In the genomic region with DNA sequence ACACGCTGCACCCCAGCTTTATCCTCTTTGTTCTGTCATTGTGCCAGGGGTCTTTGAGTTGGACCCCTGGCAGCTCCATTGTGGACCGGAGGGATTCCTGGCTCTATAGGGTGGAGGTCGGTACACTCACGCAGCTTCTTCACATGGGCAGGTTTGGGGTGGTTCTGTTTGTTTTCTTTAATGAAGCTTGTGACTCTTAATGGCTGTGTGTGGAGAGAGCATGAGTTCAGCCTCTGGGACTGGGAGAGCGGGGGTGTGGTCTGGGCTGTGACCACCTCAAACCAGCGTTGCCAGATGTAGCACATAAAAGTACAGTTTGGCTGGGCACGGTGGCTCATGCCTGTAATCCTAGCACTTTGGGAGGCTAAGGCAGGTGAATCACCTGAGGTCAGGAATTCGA, we compare ENCODE assay signal across 23 cellular contexts. TPM values are rescaled to one million over a fixed set of nuclear protein-coding genes. Genes with fewer than 3 reads are reported as not detected.
DNase-seq lines count a peak whose midpoint lies in the region; ATAC-seq and TF ChIP-seq lines count a peak whose summit lies in the region.
"Had no signal": no experiment of that assay in that cellular context is flagged by ENCODE, and none has a peak within 500 bp of the region (broad histone marks: within the 10 kb centered on the region; RNA-seq: fewer than 3 reads in every experiment).

No MANE protein-coding gene starts in this region.

- H3K27ac ChIP-seq in breast epithelium (peak overlapping the region; percentile 78 to 88), prostate gland (peak overlapping the region; percentile 52 to 58), vagina (peak overlapping the region; percentile 80)
- H3K27ac ChIP-seq: 22Rv1, hepatocyte had no signal

- no peaks in the 10 kb centered on the region for H3K36me3 ChIP-seq in breast epithelium
- no peaks in the 10 kb centered on the region for H3K36me3 ChIP-seq in prostate gland
- H3K36me3 ChIP-seq in vagina, result peaks cover 0 to 19% of the 10 kb centered on the region in 2 donors
- peaks cover 44% of the 10 kb centered on the region for H3K36me3 ChIP-seq in BE2C

- peaks cover 21 to 24% of the 10 kb centered on the region in 2 donors for H3K4me1 ChIP-seq in breast epithelium
- peaks cover 8% of the 10 kb centered on the region for H3K4me1 ChIP-seq in prostate gland (replicated peaks)
- peaks cover 61% of the 10 kb centered on the region for H3K4me1 ChIP-seq in vagina
- H3K4me1 ChIP-seq in BE2C, result peaks cover 26% of the 10 kb centered on the region

- peaks cover 25% of the 10 kb centered on the region for H3K4me1 Mint-ChIP-seq in MCF 10A (ENCODE audit: insufficient read depth, unreplicated experiment)

- no peak for DNase-seq in breast epithelium (ENCODE audit: low spot score in 2 of 2)
- DNase-seq in MCF 10A (ENCODE audit: unreplicated experiment), result no peak
- DNase-seq in fibroblast of mammary gland (ENCODE audit: low read depth), result peak; percentile 32
- DNase-seq in prostate gland (ENCODE audit: low spot score), result no peak
- DNase-seq in vagina (ENCODE audit: extremely low spot score in 2 of 2), result no peak
- no peak for DNase-seq in mucosa of gallbladder (ENCODE audit: low spot score)
- no peak for DNase-seq in BE2C
- DNase-seq: activated B cell treated with CpG ODN at 0.5 μM for 24 hours; activated CD8-positive, alpha-beta memory T cell treated with anti-CD3 and anti-CD28 coated beads, Interleukin-2, amount 50 U/mL, for 48 hours; CD4-positive, alpha-beta T cell; effector CD4-positive, alpha-beta T cell; foreskin fibroblast; KBM-7; left ventricle myocardium superior; NCI-H1436 treated with DMSO at 0.1 percent for 48 hours; NCI-H2107; NCI-H446 treated with DMSO at 0.1 percent for 48 hours; stimulated activated CD4-positive, alpha-beta T cell treated with anti-CD3 and anti-CD28 coated beads, Interleukin-2, amount 100 ng/mL, for 24 hours had no signal

- POLR2A ChIA-PET in MCF 10A (lab: Yijun Ruan, JAX), result interaction anchor here (0.6 to 1.7 kb wide), 4 partner anchors 21 to 894 kb away, joined by 3 to 7 read pairs (median 6); a partner anchor contains a TSS

- no peak overlapping the region for H3K4me3 Mint-ChIP-seq in MCF 10A (ENCODE audit: unreplicated experiment)
- H3K4me3 Mint-ChIP-seq: activated B cell treated with CpG ODN at 0.5 μM for 24 hours; CD4-positive, alpha-beta T cell had no signal

- peaks cover 18% of the 10 kb centered on the region for H3K36me3 Mint-ChIP-seq in MCF 10A (ENCODE audit: insufficient read depth, unreplicated experiment)
- H3K36me3 Mint-ChIP-seq: activated naive CD4-positive, alpha-beta T cell treated with anti-CD3 and anti-CD28 coated beads, Interleukin-2, amount 50 U/mL, for 72 hours had no signal

- H3K9me3 ChIP-seq in breast epithelium (no peaks in the 10 kb centered on the region), prostate gland (no peaks in the 10 kb centered on the region), vagina (no peaks in the 10 kb centered on the region), BE2C (no peaks in the 10 kb centered on the region)

- WGBS in prostate gland, result 56% methylated on average over 8 of the region's 8 CpGs

- no peaks in the 10 kb centered on the region for H3K9me3 Mint-ChIP-seq in MCF 10A (ENCODE audit: unreplicated experiment)
- H3K9me3 Mint-ChIP-seq: activated B cell treated with CpG ODN at 0.5 μM for 24 hours; activated naive CD4-positive, alpha-beta T cell treated with anti-CD3 and anti-CD28 coated beads, Interleukin-2, amount 50 U/mL, for 72 hours; activated T-helper 2 cell treated with anti-CD3 and anti-CD28 coated beads, Interferon-gamma antibody, Interleukin-2, Interleukin-4, amounts not matched to agents 10 μg/mL and 5 μg/mL and 100 μg/mL, durations not matched to agents 14 hours and 24 hours and 36 hours; CD4-positive, alpha-beta T cell had no signal

- H3K27ac Mint-ChIP-seq in MCF 10A (ENCODE audit: low read depth, unreplicated experiment), result no peak overlapping the region
- H3K27ac Mint-ChIP-seq: activated B cell treated with CpG ODN at 0.5 μM for 24 hours; activated T-helper 2 cell treated with anti-CD3 and anti-CD28 coated beads, Interferon-gamma antibody, Interleukin-2, Interleukin-4, amounts not matched to agents 10 μg/mL and 5 μg/mL and 100 μg/mL, durations not matched to agents 14 hours and 24 hours and 36 hours; CD4-positive, alpha-beta T cell had no signal

- BruUV-seq in MCF 10A (replicated peaks; lab: Mats Ljungman, UMichigan), result no TSS peak

- no peak overlapping the region for H3K4me3 ChIP-seq in breast epithelium
- no peak overlapping the region for H3K4me3 ChIP-seq in fibroblast of mammary gland (ENCODE audit: control insufficient read depth, low read depth, low read length)
- no peak overlapping the region for H3K4me3 ChIP-seq in prostate gland
- H3K4me3 ChIP-seq in vagina, result no peak overlapping the region
- no peak overlapping the region for H3K4me3 ChIP-seq in BE2C (ENCODE audit: low read depth, low read length)
- H3K4me3 ChIP-seq: hepatocyte had no signal

- CTCF ChIA-PET in MCF 10A (lab: Yijun Ruan, JAX), result interaction anchor here (0.5 to 1.5 kb wide), 4 partner anchors 13 to 777 kb away, joined by 3 to 4 read pairs (median 4); no protein-coding TSS in a partner anchor

- H3K27me3 ChIP-seq in breast epithelium (no peaks in the 10 kb centered on the region), prostate gland (replicated peaks; ENCODE audit: insufficient read depth) (no peaks in the 10 kb centered on the region), vagina (no peaks in the 10 kb centered on the region), BE2C (no peaks in the 10 kb centered on the region; the same call in 1 of the 2 replicates)
- H3K27me3 ChIP-seq: hepatocyte had no signal

- H3K27me3 Mint-ChIP-seq in MCF 10A (ENCODE audit: insufficient read depth, unreplicated experiment), result no peaks in the 10 kb centered on the region
- H3K27me3 Mint-ChIP-seq: activated B cell treated with CpG ODN at 0.5 μM for 24 hours; CD4-positive, alpha-beta T cell had no signal

- TF ChIP-seq CTCF in breast epithelium (IDR thresholded peaks at IDR 0.05) (no peak), MCF 10A (IDR thresholded peaks at IDR 0.05; ENCODE audit: unreplicated experiment) (no peak), fibroblast of mammary gland (conservative IDR thresholded peaks at IDR 0.05; ENCODE audit: control insufficient read depth, insufficient read depth, low read depth, low read length) (no peak), prostate gland (IDR thresholded peaks at IDR 0.05) (no peak), vagina (IDR thresholded peaks at IDR 0.05) (no peak), BE2C (IDR thresholded peaks at IDR 0.05; ENCODE audit: low read depth, low read length) (no peak)

- no peak for ATAC-seq in HG02884 (IDR thresholded peaks at IDR 0.05; ENCODE audit: unreplicated experiment)
- ATAC-seq: activated naive CD4-positive, alpha-beta T cell treated with anti-CD3 and anti-CD28 coated beads, Interleukin-2, amount 50 U/mL, for 72 hours; left ventricle myocardium superior had no signal

- intact Hi-C loops in breast epithelium (cut with DNase I; ENCODE audit: low total_unique reads) (no loop called here), MCF 10A (cut with micrococcal nuclease) (no loop called here), prostate gland (cut with DNase I) (loop anchor here (5.0 kb wide), 2 partner anchors 193 to 203 kb away; no protein-coding TSS in a partner anchor), vagina (cut with DNase I) (loop anchor here (5.0 kb wide), 3 partner anchors 58 to 193 kb away; a partner anchor contains a TSS)

- TF ChIP-seq POLR2A in breast epithelium (IDR thresholded peaks at IDR 0.05), result no peak
- no peak for TF ChIP-seq POLR2A in prostate gland (IDR thresholded peaks at IDR 0.05)
- TF ChIP-seq POLR2A in vagina (IDR thresholded peaks at IDR 0.05), result no peak

RNA-seq across cellular contexts. Expression of a gene that starts 21.2 kb away (rescaled TPM):
- total RNA-seq in breast epithelium (100 to 1,000 TPM in 1 of 3 donors, 10 to 100 TPM in 2; 42.9 to 101 (median 48.4) TPM), MCF 10A (2022) (21.0 and 29.5 TPM in 2 replicates), prostate gland (100 to 1,000 TPM in 1 of 2 donors, 10 to 100 TPM in 1; 81.5 to 123 TPM), vagina (24.6 TPM), mucosa of gallbladder (51.1 TPM)
- 28.3 TPM for polyA plus RNA-seq in BE2C (2012; ENCODE audit: insufficient read depth, insufficient read length, low read depth)

RNA-seq across cellular contexts. Expression of a gene that starts 37.9 kb away (rescaled TPM):
- total RNA-seq in breast epithelium, result 1 to 10 TPM; 1.2 to 5.6 (median 1.8) TPM
- total RNA-seq in MCF 10A (2022), result 13.0 and 18.1 TPM in 2 replicates
- total RNA-seq in prostate gland, result 10 to 100 TPM in 1 of 2 donors, 1 to 10 TPM in 1; 4.1 to 16.2 TPM
- 2.0 TPM for total RNA-seq in vagina
- 2.4 TPM for total RNA-seq in mucosa of gallbladder
- 30.7 TPM for polyA plus RNA-seq in BE2C (2012; ENCODE audit: insufficient read depth, insufficient read length, low read depth)

RNA-seq across cellular contexts. Expression of a gene that starts 47.1 kb away (rescaled TPM):
- total RNA-seq in breast epithelium (10 to 100 TPM; 21.4 to 48.1 (median 26.9) TPM), MCF 10A (2022) (82.6 and 89.2 TPM in 2 replicates), prostate gland (10 to 100 TPM; 52.6 to 80.5 TPM), vagina (24.8 TPM), mucosa of gallbladder (84.1 TPM)
- polyA plus RNA-seq in BE2C (2012; ENCODE audit: insufficient read depth, insufficient read length, low read depth), result 109 TPM

RNA-seq across cellular contexts. Expression of a gene that starts 52.0 kb away (rescaled TPM):
- total RNA-seq in breast epithelium (10 to 100 TPM; 27.2 to 49.8 (median 39.4) TPM), MCF 10A (2022) (37.3 and 39.6 TPM in 2 replicates), prostate gland (10 to 100 TPM; 28.1 to 52.3 TPM), vagina (33.9 TPM), mucosa of gallbladder (54.0 TPM)
- polyA plus RNA-seq in BE2C (2012; ENCODE audit: insufficient read depth, insufficient read length, low read depth), result 138 TPM

RNA-seq across cellular contexts. Expression of a gene that starts 56.2 kb away (rescaled TPM):
- 10 to 100 TPM; 53.1 to 74.5 (median 60.0) TPM for total RNA-seq in breast epithelium
- total RNA-seq in MCF 10A (2022), result 56.0 and 60.5 TPM in 2 replicates
- 10 to 100 TPM; 78.0 to 80.3 TPM for total RNA-seq in prostate gland
- 72.4 TPM for total RNA-seq in vagina
- total RNA-seq in mucosa of gallbladder, result 179 TPM
- polyA plus RNA-seq in BE2C (2012; ENCODE audit: insufficient read depth, insufficient read length, low read depth), result 151 TPM

Comparison
In these comparisons a context has a peak if more than half of its experiments do, and no peak if none do; other contexts are left out.
1. intact Hi-C loops: an anchor here in prostate gland (5.0 kb wide) and vagina (5.0 kb wide); none called in breast epithelium and MCF 10A.